ENCODE assay signal across 18 cellular contexts in the genomic region with DNA sequence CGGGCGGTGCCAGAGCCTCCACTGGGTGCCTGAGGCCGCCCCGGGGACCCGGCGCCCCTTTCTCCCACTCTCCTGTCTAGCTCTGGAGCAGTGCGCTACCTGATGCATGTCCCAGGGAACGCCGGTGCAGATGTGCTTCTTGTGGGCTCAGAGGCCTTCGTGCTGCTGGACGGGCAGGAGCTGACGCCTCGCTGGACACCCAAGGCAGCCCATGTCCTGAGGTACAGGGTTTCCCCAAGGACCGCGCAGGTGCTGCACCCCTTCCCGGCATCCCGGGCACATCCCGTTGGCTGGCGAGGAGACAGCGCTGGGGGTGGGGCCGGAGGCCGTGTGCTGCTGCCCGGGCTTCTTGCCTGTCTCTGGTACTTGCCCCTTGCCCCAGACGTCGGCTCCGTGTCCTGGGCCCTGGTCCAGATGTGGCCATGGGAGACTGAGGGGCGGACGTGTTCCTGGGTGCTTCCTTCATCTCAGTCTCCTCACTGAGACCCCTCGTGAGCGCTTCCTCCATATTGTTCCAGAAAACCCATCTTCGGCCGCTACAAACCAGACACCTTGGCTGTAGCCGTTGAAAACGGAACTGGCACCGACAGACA. TPM values are rescaled to one million over a fixed set of nuclear protein-coding genes. Genes with fewer than 3 reads are reported as not detected.
A peak's percentile ranks its signal among the peaks of the same experiment; 100 is the strongest.
DNase-seq lines count a peak whose midpoint lies in the region; ATAC-seq, FAIRE-seq and TF ChIP-seq lines count a peak whose summit lies in the region.
"Had no signal": no experiment of that assay in that cellular context is flagged by ENCODE, and none has a peak within 500 bp of the region (broad histone marks: within the 10 kb centered on the region; RNA-seq: fewer than 3 reads in every experiment).

No MANE protein-coding gene starts in this region.

- no peak for TF ChIP-seq EP300 in SK-N-SH (IDR thresholded peaks at IDR 0.05; ENCODE audit: borderline replicate concordance in 1 of 2, low read depth in 1 of 2, low read length in 1 of 2)

- H3K9me3 ChIP-seq in SK-N-SH (no peaks in the 10 kb centered on the region), neuronal stem cell (replicated peaks in 1 of 2; ENCODE audit: control insufficient read depth in 2 of 2, insufficient read depth in 1 of 2, low read depth in 1 of 2, low read length in 2 of 2) (peaks cover 0 to 4% of the 10 kb centered on the region in 2 donors), upper lobe of right lung (no peaks in the 10 kb centered on the region)
- H3K9me3 ChIP-seq: A549, Caco-2, HAP-1 had no signal

- intact Hi-C loops in upper lobe of right lung (cut with DNase I), result no loop called here

- H3K36me3 ChIP-seq in SK-N-SH (replicated peaks in 1 of 2; ENCODE audit: control insufficient read depth in 1 of 2, insufficient read depth in 2 of 2, low read length in 1 of 2) (peaks cover 0 to 51% of the 10 kb centered on the region in 2 experiments), neuronal stem cell (replicated peaks in 1 of 2; ENCODE audit: control insufficient read depth in 2 of 2, insufficient read depth in 2 of 2, low read length in 2 of 2) (peaks cover 42 to 68% of the 10 kb centered on the region in 2 donors), upper lobe of right lung (peaks cover 47% of the 10 kb centered on the region)

- no peak overlapping the region for H3K4ac ChIP-seq in neuronal stem cell (ENCODE audit: low read length)

- H3K27me3 Mint-ChIP-seq in chondrocyte (ENCODE audit: low read depth), result no peaks in the 10 kb centered on the region
- H3K27me3 Mint-ChIP-seq: CD4-positive, alpha-beta T cell had no signal

- H3K36me3 Mint-ChIP-seq in chondrocyte (ENCODE audit: low read depth), result peaks cover 10% of the 10 kb centered on the region

- 96% methylated on average over 19 of the region's 35 CpGs for WGBS in SK-N-SH (ENCODE audit: low lambda C conversion rate)
- no CpG with 5 or more reads among the region's 35 CpGs for WGBS in neuronal stem cell (ENCODE audit: extremely low coverage in 2 of 2, insufficient read length in 2 of 2, insufficient replicate concordance in 1 of 2), 2 donors

- no peak for TF ChIP-seq RAD21 in SK-N-SH (IDR thresholded peaks at IDR 0.05; ENCODE audit: low read length)

- POLR2A ChIA-PET in SK-N-SH (lab: Yijun Ruan, JAX), result interaction anchor here (1.0 kb wide), 1 partner anchor 42 kb away, joined by 3 read pairs; no protein-coding TSS in a partner anchor

- no peak for TF ChIP-seq CTCF in SK-N-SH (IDR thresholded peaks at IDR 0.05)
- no peak for TF ChIP-seq CTCF in chondrocyte (IDR thresholded peaks at IDR 0.05)
- no peak for TF ChIP-seq CTCF in upper lobe of right lung (IDR thresholded peaks at IDR 0.05)
- TF ChIP-seq CTCF in D721Med (IDR thresholded peaks at IDR 0.05; ENCODE audit: insufficient read depth, missing control alignments), result no peak

- no peak overlapping the region for H2BK5ac ChIP-seq in neuronal stem cell (ENCODE audit: low read length)

- FAIRE-seq in D721Med (lab: Jason Lieb, UNC), result no peak
- FAIRE-seq: A549, H1 had no signal

- no peaks in the 10 kb centered on the region for H3K9me3 Mint-ChIP-seq in chondrocyte (ENCODE audit: low read depth)
- H3K9me3 Mint-ChIP-seq: CD4-positive, alpha-beta T cell had no signal

- H3K9ac ChIP-seq in SK-N-SH (no peak overlapping the region), neuronal stem cell (ENCODE audit: low read depth, low read length, poor library complexity) (no peak overlapping the region)

- peaks cover 7% of the 10 kb centered on the region for H3K79me1 ChIP-seq in neuronal stem cell (ENCODE audit: low read depth, low read length)

- H3K4me2 ChIP-seq in SK-N-SH, result no peak overlapping the region
- no peak overlapping the region for H3K4me2 ChIP-seq in neuronal stem cell (ENCODE audit: insufficient read depth, low read length, poor library complexity, severe bottlenecking)
- H3K4me2 ChIP-seq: A549 had no signal

- DNase-seq in SK-N-SH, result peak; percentile 12
- peak; percentile 92 for DNase-seq in chondrocyte (ENCODE audit: low spot score)
- no peak for DNase-seq in neuronal stem cell (ENCODE audit: low spot score)
- peak; percentile 64 for DNase-seq in upper lobe of right lung
- DNase-seq in foreskin melanocyte, result no peak
- no peak for DNase-seq in D721Med (ENCODE audit: insufficient read length, low spot score)
- DNase-seq: AML-193; Caco-2; CD4-positive, alpha-beta T cell; DMS79 treated with DMSO at 0.1 percent for 48 hours; GF-D8 had no signal

- no peak overlapping the region for H4K91ac ChIP-seq in neuronal stem cell (ENCODE audit: low read depth, low read length, poor library complexity)

- H3K4me3 ChIP-seq in SK-N-SH (ENCODE audit: low read depth in 2 of 2, low read length in 1 of 2), result no peak overlapping the region
- H3K4me3 ChIP-seq in neuronal stem cell (ENCODE audit: low read length in 2 of 2), result no peak overlapping the region
- no peak overlapping the region for H3K4me3 ChIP-seq in upper lobe of right lung
- H3K4me3 ChIP-seq: A549, HAP-1 had no signal

- H3F3A ChIP-seq in SK-N-SH (replicated peaks; ENCODE audit: insufficient read depth), result no peaks in the 10 kb centered on the region

- CTCF ChIA-PET in SK-N-SH (lab: Yijun Ruan, JAX), result no interaction called here

- H2BK12ac ChIP-seq in neuronal stem cell (ENCODE audit: low read length), result no peak overlapping the region

- H3K4me1 ChIP-seq in SK-N-SH (ENCODE audit: control insufficient read depth in 1 of 2, insufficient read depth in 2 of 2, low read depth in 1 of 2, low read length in 1 of 2) (peaks cover 0 to 6% of the 10 kb centered on the region in 2 experiments; a peak in 1 of 4 replicates), neuronal stem cell (ENCODE audit: control insufficient read depth in 2 of 2, insufficient read depth in 1 of 2, low read depth in 1 of 2, low read length in 2 of 2) (peaks cover 0 to 2% of the 10 kb centered on the region in 2 donors), upper lobe of right lung (no peaks in the 10 kb centered on the region)
- H3K4me1 ChIP-seq: A549, Caco-2, HAP-1 had no signal

- H3K23ac ChIP-seq in neuronal stem cell (ENCODE audit: low read depth, low read length, poor library complexity), result no peak overlapping the region

- no peak overlapping the region for H3K18ac ChIP-seq in neuronal stem cell (ENCODE audit: low read length)

- no peak overlapping the region for H3K27ac Mint-ChIP-seq in chondrocyte (ENCODE audit: unreplicated experiment)
- H3K27ac Mint-ChIP-seq: CD4-positive, alpha-beta T cell had no signal

- H2AFZ ChIP-seq in SK-N-SH (ENCODE audit: low read depth) (no peak overlapping the region), neuronal stem cell (ENCODE audit: low read length) (no peak overlapping the region)

- H3K27ac ChIP-seq in SK-N-SH (ENCODE audit: low read depth in 2 of 2, low read length in 1 of 2) (no peak overlapping the region), neuronal stem cell (replicated peaks; ENCODE audit: low read length) (no peak overlapping the region), upper lobe of right lung (no peak overlapping the region)
- H3K27ac ChIP-seq: 22Rv1, A549, C4-2B had no signal

- H3K14ac ChIP-seq in neuronal stem cell (ENCODE audit: low read length), result peak overlapping the region; percentile 38

- no peaks in the 10 kb centered on the region for H3K79me2 ChIP-seq in SK-N-SH (ENCODE audit: insufficient read depth)

- H3K9me2 ChIP-seq in SK-N-SH, result no peaks in the 10 kb centered on the region

- H3K4me1 Mint-ChIP-seq in chondrocyte (ENCODE audit: low read depth), result peaks cover 4% of the 10 kb centered on the region

- no peak overlapping the region for H2BK15ac ChIP-seq in neuronal stem cell (ENCODE audit: low read length)

- H3K4me3 Mint-ChIP-seq in chondrocyte (ENCODE audit: unreplicated experiment), result no peak overlapping the region
- H3K4me3 Mint-ChIP-seq: CD4-positive, alpha-beta T cell had no signal

- no peak for ATAC-seq in SK-N-SH treated with all-trans-retinoic acid at 6 μM for 48 hours
- ATAC-seq in upper lobe of right lung, result no peak
- ATAC-seq: A549 had no signal

- H2AK5ac ChIP-seq in neuronal stem cell (ENCODE audit: low read depth, low read length), result no peak overlapping the region

- no peak overlapping the region for H2BK120ac ChIP-seq in neuronal stem cell (ENCODE audit: low read depth, low read length)

- no peak overlapping the region for H4K8ac ChIP-seq in neuronal stem cell (ENCODE audit: low read depth, low read length)

- no peaks in the 10 kb centered on the region for H4K20me1 ChIP-seq in SK-N-SH (ENCODE audit: insufficient read depth)

- H3K27me3 ChIP-seq in SK-N-SH (ENCODE audit: insufficient read depth) (no peaks in the 10 kb centered on the region), neuronal stem cell (ENCODE audit: control insufficient read depth in 3 of 3, insufficient read depth in 3 of 3, low read depth in 1 of 3, low read length in 3 of 3) (no peaks in the 10 kb centered on the region), upper lobe of right lung (no peaks in the 10 kb centered on the region)

RNA-seq across cellular contexts. Expression of a gene that starts 12.5 kb away (rescaled TPM):
- polyA plus RNA-seq in SK-N-SH (2012; rRNA removed), result 9.8 and 10.0 TPM in 2 replicates
- 0.93 and 1.8 TPM in 2 replicates for polyA plus RNA-seq in SK-N-SH (2012; cell fraction: cytosol; rRNA removed)
- 105 and 118 TPM in 2 replicates for polyA plus RNA-seq in SK-N-SH (2012; cell fraction: nucleus; rRNA removed)
- total RNA-seq in chondrocyte, result 20.3 to 23.2 TPM (median 21.0 TPM) in 3 replicates
- 1.7 TPM for polyA plus RNA-seq in neuronal stem cell (2013, experiment 1 of 2)
- 1.5 TPM for polyA plus RNA-seq in neuronal stem cell (2013, experiment 2 of 2)
- total RNA-seq in upper lobe of right lung, result 7.8 TPM
- total RNA-seq: CD4-positive, alpha-beta T cell had no signal

RNA-seq across cellular contexts. Expression of a gene that starts 17.1 kb away (rescaled TPM):
- polyA plus RNA-seq in SK-N-SH (2012; rRNA removed), result 4.8 and 4.9 TPM in 2 replicates
- 1.7 and 3.3 TPM in 2 replicates for polyA plus RNA-seq in SK-N-SH (2012; cell fraction: cytosol; rRNA removed)
- 14.9 and 18.9 TPM in 2 replicates for polyA plus RNA-seq in SK-N-SH (2012; cell fraction: nucleus; rRNA removed)
- total RNA-seq in chondrocyte, result 0.82 to 4.0 TPM (median 3.7 TPM) in 3 replicates
- 0.85 TPM for polyA plus RNA-seq in neuronal stem cell (2013, experiment 1 of 2)
- polyA plus RNA-seq in neuronal stem cell (2013, experiment 2 of 2), result 0.89 TPM
- 1.3 TPM for total RNA-seq in upper lobe of right lung

RNA-seq across cellular contexts. Expression of a gene that starts 19.7 kb away (rescaled TPM):
- polyA plus RNA-seq in SK-N-SH (2012; rRNA removed), result 1.7 and 2.5 TPM in 2 replicates
- 0.21 and 0.24 TPM in 2 replicates for polyA plus RNA-seq in SK-N-SH (2012; cell fraction: cytosol; rRNA removed)
- polyA plus RNA-seq in SK-N-SH (2012; cell fraction: nucleus; rRNA removed), result 18.8 and 22.7 TPM in 2 replicates
- total RNA-seq in chondrocyte (0.89 to 1.6 TPM (median 1.5 TPM) in 3 replicates), upper lobe of right lung (0.96 TPM)
- 0.43 TPM for polyA plus RNA-seq in neuronal stem cell (2013, experiment 1 of 2)
- polyA plus RNA-seq in neuronal stem cell (2013, experiment 2 of 2), result 0.42 TPM
- total RNA-seq: CD4-positive, alpha-beta T cell had no signal
- polyA plus RNA-seq: BJ had no signal

RNA-seq across cellular contexts. Expression of a gene that starts 28.7 kb away (rescaled TPM):
- 91.3 and 126 TPM in 2 replicates for polyA plus RNA-seq in SK-N-SH (2012; rRNA removed)
- 59.3 and 86.4 TPM in 2 replicates for polyA plus RNA-seq in SK-N-SH (2012; cell fraction: cytosol; rRNA removed)
- 89.7 and 103 TPM in 2 replicates for polyA plus RNA-seq in SK-N-SH (2012; cell fraction: nucleus; rRNA removed)
- total RNA-seq in chondrocyte (122 to 146 TPM (median 125 TPM) in 3 replicates), upper lobe of right lung (56.0 TPM)
- polyA plus RNA-seq in neuronal stem cell (2013, experiment 1 of 2), result 116 TPM
- 123 TPM for polyA plus RNA-seq in neuronal stem cell (2013, experiment 2 of 2)

RNA-seq across cellular contexts. Expression of a gene that starts 34.0 kb away (rescaled TPM):
- polyA plus RNA-seq in SK-N-SH (2012; rRNA removed), result 97.7 and 105 TPM in 2 replicates
- polyA plus RNA-seq in SK-N-SH (2012; cell fraction: cytosol; rRNA removed), result 38.5 and 38.9 TPM in 2 replicates
- polyA plus RNA-seq in SK-N-SH (2012; cell fraction: nucleus; rRNA removed), result 529 and 717 TPM in 2 replicates
- total RNA-seq in chondrocyte (64.6 to 79.4 TPM (median 64.9 TPM) in 3 replicates), upper lobe of right lung (78.8 TPM)
- 157 TPM for polyA plus RNA-seq in neuronal stem cell (2013, experiment 1 of 2)
- 156 TPM for polyA plus RNA-seq in neuronal stem cell (2013, experiment 2 of 2)

Comparison
In these comparisons a context has a peak if more than half of its experiments do, and no peak if none do; other contexts are left out.
1. DNase-seq: peak in SK-N-SH (single experiment), chondrocyte (single experiment) and upper lobe of right lung (single experiment); none in neuronal stem cell (single experiment), foreskin melanocyte (single experiment) and D721Med (single experiment).